Comparison of ENCODE assay signal across 8 cellular contexts in the genomic region with DNA sequence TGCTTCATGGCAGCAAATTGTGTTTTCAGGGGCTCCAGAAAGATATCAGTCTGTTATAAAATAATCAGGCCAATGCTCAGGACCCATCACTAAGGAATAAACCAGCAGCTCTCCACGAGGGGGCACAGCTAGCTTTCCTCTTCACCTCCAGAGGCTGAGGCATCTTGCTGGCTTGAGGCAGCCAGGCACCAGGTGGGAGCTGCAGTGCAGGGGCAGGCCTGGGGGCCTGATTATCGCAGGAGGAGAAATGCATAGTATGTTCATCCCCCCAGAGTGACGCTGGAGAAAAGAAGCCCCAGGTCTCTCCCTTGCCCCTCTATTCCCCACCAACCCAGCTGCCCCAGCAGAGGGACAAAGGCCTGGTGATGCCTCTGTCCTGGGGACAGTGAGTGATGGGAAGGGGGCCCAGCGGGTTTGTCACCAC.
A peak's percentile ranks its signal among the peaks of the same experiment; 100 is the strongest.
DNase-seq lines count a peak whose midpoint lies in the region; ATAC-seq, FAIRE-seq and TF ChIP-seq lines count a peak whose summit lies in the region.

No MANE protein-coding gene starts in this region.

- no peaks in the 10 kb centered on the region for H3K9me3 Mint-ChIP-seq in brain

- H3K27me3 ChIP-seq in testis, result no peaks in the 10 kb centered on the region

- no peaks in the 10 kb centered on the region for H3K9me3 ChIP-seq in testis

- no peak for FAIRE-seq in GM12892 (lab: Jason Lieb, UNC)

- no peaks in the 10 kb centered on the region for H3K36me3 ChIP-seq in testis (ENCODE audit: low read depth, missing control alignments)

- DNase-seq in activated CD4-positive, alpha-beta T cell treated with anti-CD3 and anti-CD28 coated beads, Interleukin-2, amount 50 U/mL, for 48 hours, result peak; percentile 5 to 13
- DNase-seq in activated CD4-positive, alpha-beta T cell treated with anti-CD3 and anti-CD28 coated beads, Interleukin-2, amount 50 U/mL, for 1 hour, result no peak
- DNase-seq in NCI-H2227 treated with DMSO at 0.1 percent for 48 hours (lab: John Stamatoyannopoulos, UW), result peak; percentile 2
- peak; percentile 71 for DNase-seq in islet precursor cell
- peak; percentile 89 for DNase-seq in testis
- no peak for DNase-seq in GM12892 (ENCODE audit: insufficient read length)

- H3K4me1 Mint-ChIP-seq in brain, result peaks cover 55% of the 10 kb centered on the region

- no peak overlapping the region for H3K4me3 ChIP-seq in testis

- peaks cover 4% of the 10 kb centered on the region for H3K4me1 ChIP-seq in testis

- peak; percentile 75 to 82 for TF ChIP-seq CTCF in brain (conservative IDR thresholded peaks at IDR 0.05)
- peak; percentile 44 to 53 (median 48) for TF ChIP-seq CTCF in testis (IDR thresholded peaks at IDR 0.05)

- no peaks in the 10 kb centered on the region for H3K36me3 Mint-ChIP-seq in brain

- no peak for TF ChIP-seq POLR2A in testis (IDR thresholded peaks at IDR 0.05)
- TF ChIP-seq POLR2A in GM12892 (IDR thresholded peaks at IDR 0.05; ENCODE audit: low read depth, low read length), result no peak

- ATAC-seq in GM21619 (IDR thresholded peaks at IDR 0.05; ENCODE audit: unreplicated experiment), result no peak

- WGBS in testis, 2 donors, result 43 to 51% methylated on average over 4 of the region's 4 CpGs

- intact Hi-C loops in testis (cut with DNase I; ENCODE audit: low total_unique reads), result no loop called here

- peak overlapping the region; percentile 48 to 95 (median 91) for H3K27ac Mint-ChIP-seq in brain

- H3K27ac ChIP-seq in testis, result no peak overlapping the region

- peaks cover 3% of the 10 kb centered on the region for H3K27me3 Mint-ChIP-seq in brain

- peak overlapping the region in 1 of 5 experiments; percentile 26 for H3K4me3 Mint-ChIP-seq in brain

Comparison
In these comparisons a context has a peak if more than half of its experiments do, and no peak if none do; other contexts are left out.
1. DNase-seq: peak in activated CD4-positive, alpha-beta T cell treated with anti-CD3 and anti-CD28 coated beads, Interleukin-2, amount 50 U/mL, for 48 hours (2 of 2), NCI-H2227 treated with DMSO at 0.1 percent for 48 hours (single experiment), islet precursor cell (single experiment) and testis (single experiment); none in activated CD4-positive, alpha-beta T cell treated with anti-CD3 and anti-CD28 coated beads, Interleukin-2, amount 50 U/mL, for 1 hour (single experiment) and GM12892 (single experiment).